22 cellular contexts compared by ENCODE assay signal in genomic region chr2:227456772-227457171, GRCh38. TPM values are rescaled to one million over a fixed set of nuclear protein-coding genes. Genes with fewer than 3 reads are reported as not detected.
DNase-seq lines count a peak whose midpoint lies in the region; TF ChIP-seq lines count a peak whose summit lies in the region.
"Had no signal": no experiment of that assay in that cellular context is flagged by ENCODE, and none has a peak within 500 bp of the region (broad histone marks: within the 10 kb centered on the region; RNA-seq: fewer than 3 reads in every experiment).

No MANE protein-coding gene starts in this region.

- no peak for TF ChIP-seq CTCF in NB4 (IDR thresholded peaks at IDR 0.05; ENCODE audit: low read depth, low read length)
- no peak for TF ChIP-seq CTCF in fibroblast of villous mesenchyme (IDR thresholded peaks at IDR 0.05; ENCODE audit: insufficient read depth, low read depth, low read length)
- TF ChIP-seq CTCF in suprapubic skin (IDR thresholded peaks at IDR 0.05) = no peak

- no peaks in the 10 kb centered on the region for H3K27me3 Mint-ChIP-seq in activated CD4-positive, alpha-beta T cell treated with anti-CD3 and anti-CD28 coated beads, Interleukin-2, amount 10 ng/mL, durations not matched to agents 24 days and 14 days
- H3K27me3 Mint-ChIP-seq: naive B cell, T-cell had no signal

- no peaks in the 10 kb centered on the region for H3K4me1 ChIP-seq in suprapubic skin
- H3K4me1 ChIP-seq: parathyroid adenoma, sigmoid colon had no signal

- no peak for TF ChIP-seq EP300 in suprapubic skin (IDR thresholded peaks at IDR 0.05)

- no peak overlapping the region for H3K4me3 Mint-ChIP-seq in activated CD4-positive, alpha-beta T cell treated with anti-CD3 and anti-CD28 coated beads, Interleukin-2, amount 10 ng/mL, durations not matched to agents 24 days and 14 days
- H3K4me3 Mint-ChIP-seq: T-cell had no signal

- no peak overlapping the region for H3K4me3 ChIP-seq in NB4 (ENCODE audit: low read depth, low read length)
- H3K4me3 ChIP-seq in fibroblast of villous mesenchyme (ENCODE audit: low read depth, low read length) = no peak overlapping the region
- H3K4me3 ChIP-seq in suprapubic skin = no peak overlapping the region
- H3K4me3 ChIP-seq: BLaER1, coronary artery, sigmoid colon had no signal

- peaks cover 44% of the 10 kb centered on the region for H3K4me1 Mint-ChIP-seq in activated CD4-positive, alpha-beta T cell treated with anti-CD3 and anti-CD28 coated beads, Interleukin-2, amount 10 ng/mL, durations not matched to agents 24 days and 14 days

- peak; percentile 36 to 53 for DNase-seq in activated CD4-positive, alpha-beta T cell treated with anti-CD3 and anti-CD28 coated beads, Interleukin-2, amount 50 U/mL, for 48 hours
- DNase-seq in activated CD4-positive, alpha-beta T cell treated with anti-CD3 and anti-CD28 coated beads, Interleukin-2, amount 10 ng/mL, durations not matched to agents 24 days and 14 days = no peak
- DNase-seq in NB4 (ENCODE audit: low read depth) (peak; percentile 27), fibroblast of villous mesenchyme (ENCODE audit: low read depth) (peak; percentile 15), suprapubic skin (ENCODE audit: low spot score in 2 of 2) (no peak), mucosa of gallbladder (ENCODE audit: low spot score) (no peak), ecto neural progenitor cell (ENCODE audit: low spot score) (no peak)
- peak; percentile 34 for DNase-seq in stimulated activated CD4-positive, alpha-beta T cell treated with anti-CD3 and anti-CD28 coated beads, Interleukin-4, amount 100 ng/mL, for 1 hour
- DNase-seq: aorta, foreskin keratinocyte, hypothalamus, kidney, naive B cell, NCI-H1417 treated with DMSO at 0.1 percent for 48 hours, NCI-H526 treated with DMSO at 0.1 percent for 48 hours, Right ventricle myocardium superior, sigmoid colon, T-cell had no signal

- TF ChIP-seq POLR2A in NB4 (IDR thresholded peaks at IDR 0.05; ENCODE audit: extremely low read depth, insufficient read length) (no peak), suprapubic skin (IDR thresholded peaks at IDR 0.05) (no peak)

- no peaks in the 10 kb centered on the region for H3K9me3 Mint-ChIP-seq in activated CD4-positive, alpha-beta T cell treated with anti-CD3 and anti-CD28 coated beads, Interleukin-2, amount 10 ng/mL, durations not matched to agents 24 days and 14 days
- H3K9me3 Mint-ChIP-seq: activated T-helper 2 cell treated with anti-CD3 and anti-CD28 coated beads, Interferon-gamma antibody, Interleukin-2, Interleukin-4, amounts not matched to agents 10 μg/mL and 5 μg/mL and 100 μg/mL, durations not matched to agents 14 hours and 24 hours and 36 hours; naive B cell; T-cell had no signal

- no peaks in the 10 kb centered on the region for H3K36me3 Mint-ChIP-seq in activated CD4-positive, alpha-beta T cell treated with anti-CD3 and anti-CD28 coated beads, Interleukin-2, amount 10 ng/mL, durations not matched to agents 24 days and 14 days (ENCODE audit: low read depth)
- H3K36me3 Mint-ChIP-seq: naive B cell, T-cell had no signal

- H3K9me3 ChIP-seq in suprapubic skin = no peaks in the 10 kb centered on the region
- H3K9me3 ChIP-seq: BLaER1, sigmoid colon had no signal

- intact Hi-C loops in activated CD4-positive, alpha-beta T cell treated with anti-CD3 and anti-CD28 coated beads, Interleukin-2, amount 10 ng/mL, durations not matched to agents 24 days and 14 days (cut with micrococcal nuclease) = no loop called here

- no peaks in the 10 kb centered on the region for H3K36me3 ChIP-seq in suprapubic skin
- H3K36me3 ChIP-seq: BLaER1, sigmoid colon had no signal

- H3K27ac ChIP-seq in suprapubic skin = no peak overlapping the region
- H3K27ac ChIP-seq: BLaER1, coronary artery, foreskin keratinocyte, parathyroid adenoma, sigmoid colon had no signal

- no peaks in the 10 kb centered on the region for H3K27me3 ChIP-seq in suprapubic skin
- H3K27me3 ChIP-seq: BLaER1, foreskin keratinocyte, sigmoid colon had no signal

- H3K27ac Mint-ChIP-seq in activated CD4-positive, alpha-beta T cell treated with anti-CD3 and anti-CD28 coated beads, Interleukin-2, amount 10 ng/mL, durations not matched to agents 24 days and 14 days = no peak overlapping the region
- H3K27ac Mint-ChIP-seq: T-cell had no signal

- WGBS in suprapubic skin = 71% methylated on average over 4 of the region's 4 CpGs

RNA-seq across cellular contexts. Expression of gene AGFG1, which starts 15.2 kb away (rescaled TPM):
- 221 and 229 TPM in 2 replicates for total RNA-seq in activated CD4-positive, alpha-beta T cell treated with anti-CD3 and anti-CD28 coated beads, Interleukin-2, amount 10 ng/mL, durations not matched to agents 24 days and 14 days
- total RNA-seq in fibroblast of villous mesenchyme = 30.0 and 56.1 TPM in 2 replicates
- 10 to 100 TPM; 41.0 to 60.3 (median 55.0) TPM for total RNA-seq in suprapubic skin
- 77.9 TPM for total RNA-seq in mucosa of gallbladder

Comparison
In these comparisons a context has a peak if more than half of its experiments do, and no peak if none do; other contexts are left out.
1. DNase-seq: peak in activated CD4-positive, alpha-beta T cell treated with anti-CD3 and anti-CD28 coated beads, Interleukin-2, amount 50 U/mL, for 48 hours (2 of 2), NB4 (single experiment), fibroblast of villous mesenchyme (single experiment) and stimulated activated CD4-positive, alpha-beta T cell treated with anti-CD3 and anti-CD28 coated beads, Interleukin-4, amount 100 ng/mL, for 1 hour (single experiment); none in activated CD4-positive, alpha-beta T cell treated with anti-CD3 and anti-CD28 coated beads, Interleukin-2, amount 10 ng/mL, durations not matched to agents 24 days and 14 days (single experiment), suprapubic skin (0 of 2), mucosa of gallbladder (single experiment) and ecto neural progenitor cell (single experiment).